In the genomic region with DNA sequence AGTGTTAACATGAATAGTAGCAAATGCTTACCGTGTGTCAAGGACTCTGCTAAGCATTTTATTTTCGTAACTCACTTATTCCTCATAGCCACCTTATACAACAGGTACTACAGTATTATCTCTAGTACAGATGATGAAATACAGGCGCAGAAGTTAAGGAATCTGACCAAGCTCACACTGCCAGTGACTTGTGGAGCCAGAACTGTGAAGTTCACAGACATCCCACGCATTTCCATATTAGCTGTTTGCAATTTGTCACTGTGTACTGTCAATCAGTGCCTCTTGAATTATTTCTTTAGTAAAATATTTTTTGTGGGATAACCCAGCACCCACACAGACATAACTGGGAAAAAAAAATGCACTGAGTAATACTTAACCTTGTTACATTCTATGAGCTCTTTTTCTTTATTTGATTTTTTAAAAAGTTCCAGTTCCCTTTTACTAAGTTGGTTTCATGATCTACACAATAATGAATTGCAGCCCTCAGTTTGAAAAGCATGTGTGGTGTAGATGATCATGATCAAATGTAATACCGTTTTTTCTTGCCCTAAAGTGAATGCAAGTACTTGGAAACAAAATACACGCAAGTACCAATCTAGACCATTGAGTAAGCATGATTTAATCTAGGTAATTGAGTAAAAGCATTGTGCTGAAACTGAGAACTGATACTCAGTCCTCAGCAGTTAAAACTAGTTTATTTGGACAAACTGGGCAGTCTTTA, we compare ENCODE assay signal across 10 cellular contexts.
DNase-seq lines count a peak whose midpoint lies in the region; ATAC-seq, FAIRE-seq and TF ChIP-seq lines count a peak whose summit lies in the region.
"Had no signal": no experiment of that assay in that cellular context is flagged by ENCODE, and none has a peak within 500 bp of the region (broad histone marks: within the 10 kb centered on the region; RNA-seq: fewer than 3 reads in every experiment).

No MANE protein-coding gene starts in this region.

- DNase-seq in GM18507 (ENCODE audit: extremely low spot score, insufficient read length, low read depth) (no peak), fibroblast of mammary gland (ENCODE audit: low read depth) (peak; percentile 17), UCSD-AML1 (lab: John Stamatoyannopoulos, UW; ENCODE audit: unreplicated experiment) (no peak), NCI-H1436 treated with DMSO at 0.1 percent for 48 hours (lab: John Stamatoyannopoulos, UW) (no peak)
- DNase-seq: colonic mucosa, NCI-H1436 had no signal

- peak; percentile 66 for FAIRE-seq in GM18507 (lab: Jason Lieb, UNC)

- H3K4me3 ChIP-seq in fibroblast of mammary gland (ENCODE audit: control insufficient read depth, low read depth, low read length), result no peak overlapping the region
- H3K4me3 ChIP-seq: colonic mucosa had no signal

- ATAC-seq in GM19463 (IDR thresholded peaks at IDR 0.05; ENCODE audit: unreplicated experiment) (peak; percentile 51), HG03342 (IDR thresholded peaks at IDR 0.05; ENCODE audit: unreplicated experiment) (peak; percentile 50), HG02610 (IDR thresholded peaks at IDR 0.05; ENCODE audit: unreplicated experiment) (no peak), HG03196 (IDR thresholded peaks at IDR 0.05; ENCODE audit: unreplicated experiment) (no peak)

- TF ChIP-seq CTCF in fibroblast of mammary gland (conservative IDR thresholded peaks at IDR 0.05; ENCODE audit: control insufficient read depth, insufficient read depth, low read depth, low read length), result no peak

Comparison
In these comparisons a context has a peak if more than half of its experiments do, and no peak if none do; other contexts are left out.
1. ATAC-seq: peak in GM19463 (single experiment) and HG03342 (single experiment); none in HG02610 (single experiment) and HG03196 (single experiment).